Comparison of ENCODE assay signal across 11 cellular contexts in the genomic region with DNA sequence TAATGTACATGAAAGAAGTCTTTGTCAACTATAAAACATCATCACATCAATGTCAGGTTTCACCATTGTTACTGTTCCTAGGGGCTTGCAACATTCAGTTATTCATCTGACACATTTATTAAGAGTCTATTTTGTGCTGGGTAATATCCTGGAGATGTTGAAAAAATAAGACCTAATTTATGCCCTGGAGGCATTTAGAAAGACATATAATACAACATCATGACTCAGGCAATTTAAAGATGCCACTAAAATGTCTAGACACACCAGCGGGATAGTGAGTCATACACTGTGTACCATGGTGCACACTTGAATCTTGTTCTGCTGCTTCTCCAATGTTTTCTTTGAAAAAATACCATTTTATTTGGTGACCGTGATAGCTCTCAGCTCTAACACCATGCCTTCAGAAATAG. TPM values are rescaled to one million over a fixed set of nuclear protein-coding genes. Genes with fewer than 3 reads are reported as not detected.
A peak's percentile ranks its signal among the peaks of the same experiment; 100 is the strongest.
DNase-seq lines count a peak whose midpoint lies in the region; ATAC-seq, FAIRE-seq and TF ChIP-seq lines count a peak whose summit lies in the region.
"Had no signal": no experiment of that assay in that cellular context is flagged by ENCODE, and none has a peak within 500 bp of the region (broad histone marks: within the 10 kb centered on the region; RNA-seq: fewer than 3 reads in every experiment).

No MANE protein-coding gene starts in this region.

- H3K9me3 ChIP-seq in mesenchymal stem cell (ENCODE audit: control insufficient read depth, low read length), result no peaks in the 10 kb centered on the region

- H3K27me3 Mint-ChIP-seq in brain, result no peaks in the 10 kb centered on the region

- WGBS in mesenchymal stem cell, result 4% methylated on average over 2 of the region's 2 CpGs

- no peak overlapping the region for H3K23ac ChIP-seq in mesenchymal stem cell (ENCODE audit: low read length in 2 of 2)

- peaks cover 0 to 2% (median 0%) of the 10 kb centered on the region in 5 experiments for H3K9me3 Mint-ChIP-seq in brain

- DNase-seq in HTR-8/SVneo (ENCODE audit: insufficient read length, low spot score) (peak; percentile 59), mesenchymal stem cell (peak; percentile 88), NCI-H774 (lab: John Stamatoyannopoulos, UW) (no peak), NCI-H2227 treated with DMSO at 0.1 percent for 48 hours (lab: John Stamatoyannopoulos, UW) (no peak)
- DNase-seq in activated CD8-positive, alpha-beta memory T cell treated with anti-CD3 and anti-CD28 coated beads for 24 hours, result no peak
- DNase-seq: activated naive CD4-positive, alpha-beta T cell treated with Interleukin-2 at 50 U/mL for 16 hours; NCI-H1105 had no signal

- H3K36me3 Mint-ChIP-seq in brain, result no peaks in the 10 kb centered on the region

- no peaks in the 10 kb centered on the region for H3K79me1 ChIP-seq in mesenchymal stem cell (replicated peaks; ENCODE audit: low read length, poor library complexity, severe bottlenecking)

- no peak overlapping the region for H2BK5ac ChIP-seq in mesenchymal stem cell (ENCODE audit: low read depth, low read length, poor library complexity, severe bottlenecking)

- H3K36me3 ChIP-seq in ACC112 (ENCODE audit: insufficient read depth, low read length) (no peaks in the 10 kb centered on the region), mesenchymal stem cell (ENCODE audit: control insufficient read depth in 1 of 2, insufficient read depth in 2 of 2, low read depth in 1 of 2, low read length in 2 of 2) (no peaks in the 10 kb centered on the region)

- H2BK12ac ChIP-seq in mesenchymal stem cell (ENCODE audit: low read length in 2 of 2), result no peak overlapping the region

- no peak overlapping the region for H4K91ac ChIP-seq in mesenchymal stem cell (ENCODE audit: low read length)

- no peaks in the 10 kb centered on the region for H3K79me2 ChIP-seq in ACC112 (ENCODE audit: control insufficient read depth, insufficient read depth, low read length, unreplicated experiment)

- peaks cover 18% of the 10 kb centered on the region for H3K4me1 Mint-ChIP-seq in brain

- no peak overlapping the region for H2BK15ac ChIP-seq in mesenchymal stem cell (ENCODE audit: low read depth, poor library complexity, severe bottlenecking)

- H3K4me3 ChIP-seq in ACC112 (ENCODE audit: low read depth, low read length) (peak overlapping the region; percentile 64), mesenchymal stem cell (ENCODE audit: insufficient read depth in 1 of 2, low read depth in 1 of 2, low read length in 2 of 2) (peak overlapping the region in 1 of 2 experiments; percentile 61)

- H3K4ac ChIP-seq in mesenchymal stem cell (ENCODE audit: low read depth in 1 of 2, low read length in 2 of 2), result no peak overlapping the region

- peak; percentile 26 for FAIRE-seq in HTR-8/SVneo (lab: Jason Lieb, UNC)

- no peaks in the 10 kb centered on the region for H3K27me3 ChIP-seq in ACC112 (ENCODE audit: insufficient read depth, low read length)
- peaks cover 0 to 6% of the 10 kb centered on the region in 2 experiments for H3K27me3 ChIP-seq in mesenchymal stem cell (ENCODE audit: control insufficient read depth in 1 of 2, insufficient read depth in 1 of 2, low read length in 2 of 2)

- H3K27ac ChIP-seq in ACC112 (ENCODE audit: low read depth, low read length), result peak overlapping the region; percentile 96
- H3K27ac ChIP-seq in mesenchymal stem cell (ENCODE audit: low read length, poor library complexity, severe bottlenecking), result no peak overlapping the region
- H3K27ac ChIP-seq: C4-2B had no signal

- no peak overlapping the region for H3K14ac ChIP-seq in mesenchymal stem cell (ENCODE audit: low read length in 2 of 2)

- no peak overlapping the region for H2AK5ac ChIP-seq in mesenchymal stem cell (ENCODE audit: low read length, severe bottlenecking)

- no peak for ATAC-seq in HG03135 (IDR thresholded peaks at IDR 0.05; ENCODE audit: unreplicated experiment)

- no peak overlapping the region for H3K4me2 ChIP-seq in mesenchymal stem cell (ENCODE audit: low read length, poor library complexity, severe bottlenecking)

- H3K9ac ChIP-seq in mesenchymal stem cell (ENCODE audit: low read length), result peak overlapping the region; percentile 90

- H2AFZ ChIP-seq in ACC112 (ENCODE audit: low read length, unreplicated experiment) (peak overlapping the region; percentile 42), mesenchymal stem cell (ENCODE audit: low read depth, low read length) (no peak overlapping the region)

- peaks cover 18% of the 10 kb centered on the region for H3K4me1 ChIP-seq in ACC112 (ENCODE audit: control insufficient read depth, insufficient read depth, low read length, unreplicated experiment)
- H3K4me1 ChIP-seq in mesenchymal stem cell (ENCODE audit: control insufficient read depth, insufficient read depth, low read depth, low read length), result peaks cover 4% of the 10 kb centered on the region

- H2BK120ac ChIP-seq in mesenchymal stem cell (ENCODE audit: low read depth, low read length), result no peak overlapping the region

- H4K8ac ChIP-seq in mesenchymal stem cell (ENCODE audit: low read length), result no peak overlapping the region

- TF ChIP-seq CTCF in brain (conservative IDR thresholded peaks at IDR 0.05), result no peak

- H3K18ac ChIP-seq in mesenchymal stem cell (ENCODE audit: low read depth in 1 of 2, low read length in 2 of 2), result no peak overlapping the region

- H3K27ac Mint-ChIP-seq in brain, result peak overlapping the region in 3 of 5 experiments; percentile 41 to 68 (median 62)

- no peak overlapping the region for H3K4me3 Mint-ChIP-seq in brain

RNA-seq across cellular contexts. Expression of a gene that starts 19.1 kb away (rescaled TPM):
- not detected for polyA plus RNA-seq in brain (ENCODE audit: insufficient read depth, low read depth, low replicate concordance)
- not detected for polyA plus RNA-seq in mesenchymal stem cell (2013, experiment 1 of 2)
- polyA plus RNA-seq in mesenchymal stem cell (2013, experiment 2 of 2), result not detected

Comparison
In these comparisons a context has a peak if more than half of its experiments do, and no peak if none do; other contexts are left out.
1. DNase-seq: peak in HTR-8/SVneo (single experiment) and mesenchymal stem cell (single experiment); none in NCI-H774 (single experiment), NCI-H2227 treated with DMSO at 0.1 percent for 48 hours (single experiment) and activated CD8-positive, alpha-beta memory T cell treated with anti-CD3 and anti-CD28 coated beads for 24 hours (single experiment).